9 cellular contexts compared by ENCODE assay signal in the genomic region with DNA sequence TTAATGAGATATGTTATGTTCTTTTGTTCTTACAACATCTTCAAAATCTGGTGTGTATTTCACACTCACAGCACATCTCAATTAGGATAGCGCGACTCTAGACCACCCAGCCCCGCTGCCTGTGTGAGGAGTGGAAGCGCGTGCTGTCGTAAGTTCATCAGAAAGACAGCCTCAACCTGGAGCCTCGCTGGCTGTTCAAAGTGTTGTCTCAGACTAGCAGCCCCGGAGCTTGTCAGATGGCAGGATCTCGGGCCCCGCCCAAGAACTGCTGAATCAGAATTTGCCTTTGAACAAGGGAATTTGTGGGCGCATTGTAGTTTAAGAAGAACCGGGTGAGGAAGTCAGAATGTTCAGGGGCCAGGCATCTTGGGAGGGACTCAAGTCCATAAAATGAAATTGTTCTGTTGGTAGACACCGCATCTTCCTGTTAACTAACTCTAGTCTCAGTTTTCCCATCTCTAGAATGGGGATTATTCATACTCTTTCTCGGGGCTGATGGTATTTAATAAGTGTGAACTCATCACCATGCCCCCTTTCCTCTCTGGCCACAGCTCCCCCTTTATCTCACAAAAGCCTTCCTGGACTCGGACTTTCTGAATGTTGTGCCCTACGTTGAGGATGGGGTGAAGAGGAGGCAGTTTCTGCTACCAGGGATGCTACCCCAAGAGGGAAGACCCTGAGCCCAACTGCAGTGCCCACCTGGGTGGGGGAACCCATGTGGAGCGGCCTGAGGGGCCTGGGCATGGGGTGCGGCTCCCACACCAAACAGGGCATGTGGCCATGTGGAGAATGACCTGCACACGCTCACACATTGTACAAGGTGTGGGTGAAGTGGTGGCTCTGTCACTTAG. TPM values are rescaled to one million over a fixed set of nuclear protein-coding genes. Genes with fewer than 3 reads are reported as not detected.
DNase-seq lines count a peak whose midpoint lies in the region; ATAC-seq and TF ChIP-seq lines count a peak whose summit lies in the region.
"Had no signal": no experiment of that assay in that cellular context is flagged by ENCODE, and none has a peak within 500 bp of the region (broad histone marks: within the 10 kb centered on the region; RNA-seq: fewer than 3 reads in every experiment).

No MANE protein-coding gene starts in this region.

- H3K36me3 Mint-ChIP-seq in activated naive CD4-positive, alpha-beta T cell treated with anti-CD3 and anti-CD28 coated beads for 36 hours (ENCODE audit: low read depth), result no peaks in the 10 kb centered on the region

- H3K27ac ChIP-seq in upper lobe of left lung, result no peak overlapping the region

- H3K27me3 Mint-ChIP-seq in activated naive CD4-positive, alpha-beta T cell treated with anti-CD3 and anti-CD28 coated beads for 36 hours (ENCODE audit: low read depth), result peaks cover 3% of the 10 kb centered on the region

- no peak overlapping the region for H3K4me3 ChIP-seq in upper lobe of left lung

- intact Hi-C loops in activated naive CD4-positive, alpha-beta T cell treated with anti-CD3 and anti-CD28 coated beads for 36 hours (cut with micrococcal nuclease), result loop anchor here (5.0 kb wide), 1 partner anchor 717 kb away; a partner anchor contains a TSS

- peaks cover 21 to 28% (median 25%) of the 10 kb centered on the region in 4 donors for H3K4me1 ChIP-seq in upper lobe of left lung

- WGBS in upper lobe of left lung, 2 donors, result 74 to 75% methylated on average over 18 to 19 of the region's 19 CpGs

- peak overlapping the region; percentile 0 for H3K27ac Mint-ChIP-seq in activated naive CD4-positive, alpha-beta T cell treated with anti-CD3 and anti-CD28 coated beads for 36 hours

- no peak for ATAC-seq in upper lobe of left lung (ENCODE audit: low FRiP score in 2 of 2)
- no peak for ATAC-seq in GM21390 (IDR thresholded peaks at IDR 0.05; ENCODE audit: unreplicated experiment)

- H3K4me3 Mint-ChIP-seq in activated naive CD4-positive, alpha-beta T cell treated with anti-CD3 and anti-CD28 coated beads for 36 hours, result peak overlapping the region; percentile 19

- in situ Hi-C loops in GM13977 (cut with MboI; ENCODE audit: low pct_unique_long_range_greater_than_20kb, low sequenced_read_pairs, unreplicated experiment), result no loop called here

- H3K36me3 ChIP-seq in upper lobe of left lung, result no peaks in the 10 kb centered on the region

- TF ChIP-seq CTCF in upper lobe of left lung (IDR thresholded peaks at IDR 0.05) (no peak), GM13977 (IDR thresholded peaks at IDR 0.05; ENCODE audit: extremely low read depth, insufficient read depth, missing control alignments) (no peak)

- TF ChIP-seq EP300 in upper lobe of left lung (IDR thresholded peaks at IDR 0.05), result no peak

- H3K9me3 Mint-ChIP-seq in activated naive CD4-positive, alpha-beta T cell treated with anti-CD3 and anti-CD28 coated beads for 36 hours, result no peaks in the 10 kb centered on the region

- CTCF ChIA-PET in activated naive CD4-positive, alpha-beta T cell treated with anti-CD3 and anti-CD28 coated beads for 36 hours (lab: Charles Lee), result no interaction called here

- TF ChIP-seq POLR2A in upper lobe of left lung (IDR thresholded peaks at IDR 0.05), result no peak

- DNase-seq in activated gamma-delta T cell treated with Interleukin-2 at 50 U/mL for 16 hours, result peak; percentile 74
- no peak for DNase-seq in activated gamma-delta T cell (lab: John Stamatoyannopoulos, UW)
- DNase-seq in activated naive CD4-positive, alpha-beta T cell treated with anti-CD3 and anti-CD28 coated beads for 36 hours, result peak; percentile 89
- DNase-seq in nucleus accumbens (lab: John Stamatoyannopoulos, UW), result peak in 30 of 56 donors; percentile 3 to 76 (median 26)
- DNase-seq in upper lobe of left lung, result peak; percentile 34 to 63
- DNase-seq in GM13977 (ENCODE audit: low spot score), result no peak
- no peak for DNase-seq in HPDE6-E6E7 (ENCODE audit: extremely low spot score)
- DNase-seq: NCI-H2107 had no signal

- no peaks in the 10 kb centered on the region for H3K27me3 ChIP-seq in upper lobe of left lung

- peaks cover 66% of the 10 kb centered on the region for H3K4me1 Mint-ChIP-seq in activated naive CD4-positive, alpha-beta T cell treated with anti-CD3 and anti-CD28 coated beads for 36 hours (ENCODE audit: low read depth)

- no peaks in the 10 kb centered on the region for H3K9me3 ChIP-seq in upper lobe of left lung

RNA-seq across cellular contexts. Expression of a gene that starts 40.4 kb away (rescaled TPM):
- 10 to 100 TPM; 98.0 to 98.2 TPM for total RNA-seq in activated naive CD4-positive, alpha-beta T cell treated with anti-CD3 and anti-CD28 coated beads for 36 hours
- 100 to 1,000 TPM in 1 of 6 donors, 10 to 100 TPM in 5; 58.7 to 129 (median 78.6) TPM for total RNA-seq in upper lobe of left lung

Comparison
In these comparisons a context has a peak if more than half of its experiments do, and no peak if none do; other contexts are left out.
1. DNase-seq: peak in activated gamma-delta T cell treated with Interleukin-2 at 50 U/mL for 16 hours (single experiment), activated naive CD4-positive, alpha-beta T cell treated with anti-CD3 and anti-CD28 coated beads for 36 hours (single experiment), nucleus accumbens (30 of 56) and upper lobe of left lung (2 of 2); none in activated gamma-delta T cell (single experiment), GM13977 (single experiment) and HPDE6-E6E7 (single experiment).